In genomic region chr1:218284917-218285635, GRCh38 we compare ENCODE assay signal across 1 cellular context.
TF ChIP-seq lines count a peak whose summit lies in the region.

Gene RRP15 (plus strand): TSS chr1:218285293. CDS start chr1:218285317, 24 bp downstream.

TF ChIP-seq in GM12878, 131 proteins besides CTCF, POLR2A, EP300 and RAD21 (continued from another document):
- TF ChIP-seq RAD51 (IDR thresholded peaks at IDR 0.05) (peak; percentile 72; the same call in 1 of the 2 replicates), FOXM1 (IDR thresholded peaks at IDR 0.05; ENCODE audit: low read depth, low read length) (0 out of 2 replicates have a peak, but pooled peaks have one; percentile 14), ATF3 (IDR thresholded peaks at IDR 0.05; ENCODE audit: borderline replicate concordance, extremely low read depth, low read depth, low read length) (no peak)
